20 cellular contexts compared by ENCODE assay signal in genomic region chr7:135362871-135363270, GRCh38.
DNase-seq lines count a peak whose midpoint lies in the region; ATAC-seq and TF ChIP-seq lines count a peak whose summit lies in the region.
"Had no signal": no experiment of that assay in that cellular context is flagged by ENCODE, and none has a peak within 500 bp of the region (broad histone marks: within the 10 kb centered on the region; RNA-seq: fewer than 3 reads in every experiment).

No MANE protein-coding gene starts in this region.

- no peak overlapping the region for H3K27ac Mint-ChIP-seq in neural progenitor cell
- no peak overlapping the region for H3K27ac Mint-ChIP-seq in activated CD8-positive, alpha-beta T cell treated with anti-CD3 and anti-CD28 coated beads for 36 hours
- H3K27ac Mint-ChIP-seq: T-helper 2 cell treated with Interferon-gamma antibody and Interleukin-4, amounts not matched to agents 5 μg/mL and 100 μg/mL, for 36 hours had no signal

- peaks cover 23% of the 10 kb centered on the region for H3K36me3 ChIP-seq in OCI-LY1 (ENCODE audit: insufficient read depth, low read length)
- no peaks in the 10 kb centered on the region for H3K36me3 ChIP-seq in neural progenitor cell
- H3K36me3 ChIP-seq: MG63 had no signal

- no peak overlapping the region for H3K4me3 Mint-ChIP-seq in neural progenitor cell
- no peak overlapping the region for H3K4me3 Mint-ChIP-seq in activated CD8-positive, alpha-beta T cell treated with anti-CD3 and anti-CD28 coated beads for 36 hours
- H3K4me3 Mint-ChIP-seq: natural killer cell; T-helper 2 cell treated with Interferon-gamma antibody and Interleukin-4, amounts not matched to agents 5 μg/mL and 100 μg/mL, for 36 hours had no signal

- POLR2A ChIA-PET in activated CD8-positive, alpha-beta T cell treated with anti-CD3 and anti-CD28 coated beads for 36 hours (lab: Charles Lee), result no interaction called here

- no peak for ATAC-seq in activated CD8-positive, alpha-beta T cell treated with anti-CD3 and anti-CD28 coated beads for 36 hours
- ATAC-seq in GM19397 (IDR thresholded peaks at IDR 0.05; ENCODE audit: unreplicated experiment), result no peak
- ATAC-seq in HG02840 (IDR thresholded peaks at IDR 0.05; ENCODE audit: low FRiP score, unreplicated experiment), result no peak
- ATAC-seq: activated CD4-positive, CD25-positive, alpha-beta regulatory T cell treated with anti-CD3 and anti-CD28 coated beads, Interleukin-2, amount 50 U/mL, for 24 hours; natural killer cell had no signal

- intact Hi-C loops in activated CD8-positive, alpha-beta T cell treated with anti-CD3 and anti-CD28 coated beads for 36 hours (cut with micrococcal nuclease), result no loop called here

- H3K4me2 ChIP-seq in OCI-LY1 (ENCODE audit: low read length), result no peak overlapping the region
- no peak overlapping the region for H3K4me2 ChIP-seq in neural progenitor cell
- H3K4me2 ChIP-seq: BLaER1 had no signal

- H3K27me3 ChIP-seq in OCI-LY1 (ENCODE audit: insufficient read depth, low read length) (no peaks in the 10 kb centered on the region), neural progenitor cell (no peaks in the 10 kb centered on the region)
- H3K27me3 ChIP-seq: BLaER1, MG63, SJSA1, tibial nerve had no signal

- no peaks in the 10 kb centered on the region for H3F3A ChIP-seq in OCI-LY1 (ENCODE audit: insufficient read depth, low read length)
- no peaks in the 10 kb centered on the region for H3F3A ChIP-seq in neural progenitor cell (ENCODE audit: low read depth)

- CTCF ChIA-PET in activated CD8-positive, alpha-beta T cell treated with anti-CD3 and anti-CD28 coated beads for 36 hours (lab: Charles Lee), result interaction anchor here (0.9 to 1.7 kb wide), 4 partner anchors 8 to 88 kb away, joined by 3 to 7 read pairs (median 4); no protein-coding TSS in a partner anchor

- no peaks in the 10 kb centered on the region for H3K9me2 ChIP-seq in OCI-LY1 (ENCODE audit: low read depth, low read length)

- H4K20me1 ChIP-seq in OCI-LY1 (ENCODE audit: insufficient read depth, low read length) (no peaks in the 10 kb centered on the region), neural progenitor cell (ENCODE audit: low read depth) (peaks cover 3% of the 10 kb centered on the region)
- H4K20me1 ChIP-seq: BLaER1 had no signal

- H3K36me3 Mint-ChIP-seq in neural progenitor cell, result peaks cover 17% of the 10 kb centered on the region
- peaks cover 23% of the 10 kb centered on the region for H3K36me3 Mint-ChIP-seq in activated CD8-positive, alpha-beta T cell treated with anti-CD3 and anti-CD28 coated beads for 36 hours (ENCODE audit: low read depth)

- TF ChIP-seq CTCF in GM12874 (IDR thresholded peaks at IDR 0.05; ENCODE audit: insufficient read depth, low read depth, low read length), result peak; percentile 24; the same call in 1 of the 2 replicates
- peak; percentile 33; the same call in 1 of the 2 replicates for TF ChIP-seq CTCF in OCI-LY1 (IDR thresholded peaks at IDR 0.05; ENCODE audit: low read length)
- TF ChIP-seq CTCF in epithelial cell of proximal tubule (conservative IDR thresholded peaks at IDR 0.05; ENCODE audit: low read depth, low read length), result peak; percentile 25
- peak; percentile 36 for TF ChIP-seq CTCF in neural progenitor cell (IDR thresholded peaks at IDR 0.05)
- TF ChIP-seq CTCF in activated CD8-positive, alpha-beta T cell treated with anti-CD3 and anti-CD28 coated beads for 36 hours (IDR thresholded peaks at IDR 0.05), result no peak

- DNase-seq in epithelial cell of proximal tubule (ENCODE audit: low read depth) (no peak), neural progenitor cell (ENCODE audit: low spot score) (peak; percentile 13)
- DNase-seq in activated CD8-positive, alpha-beta T cell treated with anti-CD3 and anti-CD28 coated beads for 36 hours, result no peak
- DNase-seq: activated CD8-positive, alpha-beta memory T cell treated with anti-CD3 and anti-CD28 coated beads, Interleukin-2, amount 50 U/mL, for 48 hours; activated naive CD4-positive, alpha-beta T cell treated with Interleukin-2 at 50 U/mL for 16 hours; anterior cingulate cortex; MG63; natural killer cell; NCI-H187 treated with DMSO at 0.1 percent for 48 hours; NCI-H446; stimulated activated naive CD4-positive, alpha-beta T cell had no signal

- no peaks in the 10 kb centered on the region for H3K4me1 ChIP-seq in OCI-LY1 (ENCODE audit: insufficient read depth, low read length, severe bottlenecking)
- H3K4me1 ChIP-seq in neural progenitor cell, result no peaks in the 10 kb centered on the region
- H3K4me1 ChIP-seq: BLaER1, SJSA1 had no signal

- H3K9ac ChIP-seq in OCI-LY1 (ENCODE audit: low read length) (no peak overlapping the region), neural progenitor cell (no peak overlapping the region)
- H3K9ac ChIP-seq: BLaER1 had no signal

- H3K27me3 Mint-ChIP-seq in neural progenitor cell (ENCODE audit: insufficient read depth, low read depth), result peaks cover 4% of the 10 kb centered on the region
- H3K27me3 Mint-ChIP-seq in activated CD8-positive, alpha-beta T cell treated with anti-CD3 and anti-CD28 coated beads for 36 hours, result no peaks in the 10 kb centered on the region

- peaks cover 3% of the 10 kb centered on the region for H3K4me1 Mint-ChIP-seq in neural progenitor cell
- H3K4me1 Mint-ChIP-seq in activated CD8-positive, alpha-beta T cell treated with anti-CD3 and anti-CD28 coated beads for 36 hours (ENCODE audit: low read depth), result no peaks in the 10 kb centered on the region

- H3K27ac ChIP-seq in OCI-LY1 (ENCODE audit: low read depth, low read length, poor library complexity, severe bottlenecking), result no peak overlapping the region
- no peak overlapping the region for H3K27ac ChIP-seq in neural progenitor cell
- H3K27ac ChIP-seq: BLaER1, SJSA1, tibial nerve had no signal

- H2AFZ ChIP-seq in OCI-LY1 (ENCODE audit: low read length) (no peak overlapping the region), neural progenitor cell (replicated peaks) (no peak overlapping the region)

- H3K79me2 ChIP-seq in OCI-LY1 (ENCODE audit: insufficient read depth, low read length), result no peaks in the 10 kb centered on the region
- H3K79me2 ChIP-seq in neural progenitor cell (ENCODE audit: low read depth), result no peaks in the 10 kb centered on the region

- H3K4me3 ChIP-seq in OCI-LY1 (ENCODE audit: low read depth, low read length, poor library complexity, severe bottlenecking) (no peak overlapping the region), epithelial cell of proximal tubule (ENCODE audit: low read depth, low read length) (no peak overlapping the region), neural progenitor cell (no peak overlapping the region)
- H3K4me3 ChIP-seq: BLaER1, MG63, SJSA1, tibial nerve had no signal

- H3K9me3 Mint-ChIP-seq in neural progenitor cell, result no peaks in the 10 kb centered on the region
- peaks cover 3% of the 10 kb centered on the region for H3K9me3 Mint-ChIP-seq in activated CD8-positive, alpha-beta T cell treated with anti-CD3 and anti-CD28 coated beads for 36 hours
- H3K9me3 Mint-ChIP-seq: natural killer cell; T-helper 2 cell treated with Interferon-gamma antibody and Interleukin-4, amounts not matched to agents 5 μg/mL and 100 μg/mL, for 36 hours had no signal

- H3K9me3 ChIP-seq in OCI-LY1 (ENCODE audit: low read length) (no peaks in the 10 kb centered on the region), neural progenitor cell (ENCODE audit: low read depth) (no peaks in the 10 kb centered on the region)
- H3K9me3 ChIP-seq: BLaER1, MG63, SJSA1, tibial nerve had no signal
